In genomic region chr4:3531887-3532713, GRCh38 we compare ENCODE assay signal across 8 cellular contexts. TPM values are rescaled to one million over a fixed set of nuclear protein-coding genes. Genes with fewer than 3 reads are reported as not detected.
DNase-seq lines count a peak whose midpoint lies in the region; ATAC-seq and TF ChIP-seq lines count a peak whose summit lies in the region.

LRPAP1 (minus strand) TSS chr4:3532422; CDS start chr4:3532412, 10 bp downstream.

- peak within 1 kb of the TSS; percentile 90 for H3K4me3 ChIP-seq in coronary artery

- H3K4me3 Mint-ChIP-seq in activated CD4-positive, alpha-beta T cell treated with anti-CD3 and anti-CD28 coated beads, Interleukin-2, amount 10 ng/mL, durations not matched to agents 24 days and 14 days: peak within 1 kb of the TSS; percentile 100

- peaks cover 21% of the 10 kb centered on the region for H3K4me1 Mint-ChIP-seq in activated CD4-positive, alpha-beta T cell treated with anti-CD3 and anti-CD28 coated beads, Interleukin-2, amount 10 ng/mL, durations not matched to agents 24 days and 14 days

- no peak for TF ChIP-seq CTCF in coronary artery (IDR thresholded peaks at IDR 0.05)

- peak within 1 kb of the TSS; percentile 97 for H3K27ac Mint-ChIP-seq in activated CD4-positive, alpha-beta T cell treated with anti-CD3 and anti-CD28 coated beads, Interleukin-2, amount 10 ng/mL, durations not matched to agents 24 days and 14 days

- peaks cover 15% of the 10 kb centered on the region for H3K27me3 Mint-ChIP-seq in activated CD4-positive, alpha-beta T cell treated with anti-CD3 and anti-CD28 coated beads, Interleukin-2, amount 10 ng/mL, durations not matched to agents 24 days and 14 days

- ATAC-seq in HG03432 (IDR thresholded peaks at IDR 0.05; ENCODE audit: unreplicated experiment): peak; percentile 88

- intact Hi-C loops in activated CD4-positive, alpha-beta T cell treated with anti-CD3 and anti-CD28 coated beads, Interleukin-2, amount 10 ng/mL, durations not matched to agents 24 days and 14 days (cut with micrococcal nuclease): loop anchor here (5.0 kb wide), 4 partner anchors 240 to 1290 kb away; partner anchors contain the start of genes GRK4, HAUS3, NOP14 and POLN

- peak within 1 kb of the TSS; percentile 69 to 73 for H3K27ac ChIP-seq in coronary artery

- peaks cover 7% of the 10 kb centered on the region for H3K36me3 Mint-ChIP-seq in activated CD4-positive, alpha-beta T cell treated with anti-CD3 and anti-CD28 coated beads, Interleukin-2, amount 10 ng/mL, durations not matched to agents 24 days and 14 days (ENCODE audit: low read depth)

- peak; percentile 97 for TF ChIP-seq POLR2A in GM19099 (IDR thresholded peaks at IDR 0.05; ENCODE audit: extremely low read depth, insufficient read length, low read depth)

- DNase-seq in AG20443 (ENCODE audit: low spot score): peak; percentile 100
- DNase-seq in NCI-H524 treated with DMSO at 0.1 percent for 48 hours (lab: John Stamatoyannopoulos, UW): peak; percentile 49
- DNase-seq in activated CD4-positive, alpha-beta T cell treated with anti-CD3 and anti-CD28 coated beads, Interleukin-2, amount 10 ng/mL, durations not matched to agents 24 days and 14 days: peak; percentile 96
- DNase-seq in coronary artery (ENCODE audit: low spot score): peak; percentile 95
- peak; percentile 98 for DNase-seq in left kidney (ENCODE audit: low read depth, low spot score)
- peak; percentile 88 to 90 for DNase-seq in stimulated activated CD4-positive, alpha-beta T cell treated with anti-CD3 and anti-CD28 coated beads, Interleukin-2, amount 100 ng/mL, for 24 hours

- no peaks in the 10 kb centered on the region for H3K9me3 Mint-ChIP-seq in activated CD4-positive, alpha-beta T cell treated with anti-CD3 and anti-CD28 coated beads, Interleukin-2, amount 10 ng/mL, durations not matched to agents 24 days and 14 days

RNA-seq across cellular contexts. Expression of gene LRPAP1, which starts in this region (rescaled TPM):
- 76.1 and 81.6 TPM in 2 replicates for total RNA-seq in activated CD4-positive, alpha-beta T cell treated with anti-CD3 and anti-CD28 coated beads, Interleukin-2, amount 10 ng/mL, durations not matched to agents 24 days and 14 days

Comparison
In these comparisons a context has a peak if more than half of its experiments do, and no peak if none do; other contexts are left out.
1. Peak in every context shown above with its lines: DNase-seq, ATAC-seq, H3K4me3 ChIP-seq and H3K27ac ChIP-seq.
2. DNase-seq: peak in every context shown above with its lines; median percentile 100 in AG20443; 98 in left kidney; 96 in activated CD4-positive, alpha-beta T cell treated with anti-CD3 and anti-CD28 coated beads, Interleukin-2, amount 10 ng/mL, durations not matched to agents 24 days and 14 days; 95 in coronary artery; 89 in stimulated activated CD4-positive, alpha-beta T cell treated with anti-CD3 and anti-CD28 coated beads, Interleukin-2, amount 100 ng/mL, for 24 hours; 49 in NCI-H524 treated with DMSO at 0.1 percent for 48 hours.